Comparison of ENCODE assay signal across 23 cellular contexts in genomic region chr2:68879296-68879695, GRCh38. TPM values are rescaled to one million over a fixed set of nuclear protein-coding genes. Genes with fewer than 3 reads are reported as not detected.
"Had no signal": no experiment of that assay in that cellular context is flagged by ENCODE, and none has a peak within 500 bp of the region (broad histone marks: within the 10 kb centered on the region; RNA-seq: fewer than 3 reads in every experiment).

No MANE protein-coding gene starts in this region.

- H3K9me3 Mint-ChIP-seq: activated B cell treated with CpG ODN at 0.5 μM for 24 hours, nephron progenitor cell, T-cell had no signal

- H3K4me3 ChIP-seq: esophagus muscularis mucosa, lung, skin epidermis, tibial artery had no signal

- H3K9me3 ChIP-seq: esophagus muscularis mucosa, tibial artery had no signal

- H3K4me3 Mint-ChIP-seq: activated B cell treated with CpG ODN at 0.5 μM for 24 hours; activated CD8-positive, alpha-beta T cell treated with anti-CD3 and anti-CD28 coated beads, Interleukin-2, amount 10 ng/mL, durations not matched to agents 7 days and 5 days; nephron progenitor cell; T-cell had no signal

- H3K36me3 ChIP-seq: esophagus muscularis mucosa, tibial artery had no signal

- H3K36me3 Mint-ChIP-seq: T-cell had no signal

- H3K4me1 Mint-ChIP-seq: activated B cell treated with CpG ODN at 0.5 μM for 24 hours, nephron progenitor cell, T-cell had no signal

- H3K27ac Mint-ChIP-seq: activated B cell treated with CpG ODN at 0.5 μM for 24 hours; activated CD8-positive, alpha-beta T cell treated with anti-CD3 and anti-CD28 coated beads, Interleukin-2, amount 10 ng/mL, durations not matched to agents 7 days and 5 days; nephron progenitor cell; T-cell had no signal

- ATAC-seq: activated CD8-positive, alpha-beta T cell treated with anti-CD3 and anti-CD28 coated beads, Interleukin-2, amount 10 ng/mL, durations not matched to agents 7 days and 5 days; left lobe of liver; SK-N-SH treated with all-trans-retinoic acid at 6 μM for 48 hours; stimulated activated naive CD8-positive, alpha-beta T cell treated with anti-CD3 and anti-CD28 coated beads, Interleukin-15, Interleukin-2, amounts not matched to agents 100 U/mL and 50 U/mL, for 24 hours; T-cell had no signal

- FAIRE-seq: kidney, urothelium cell line had no signal

- DNase-seq: activated B cell treated with CpG ODN at 0.5 μM for 24 hours; activated CD4-positive, alpha-beta T cell treated with anti-CD3 and anti-CD28 coated beads for 48 hours; activated CD8-positive, alpha-beta T cell treated with anti-CD3 and anti-CD28 coated beads, Interleukin-2, amount 10 ng/mL, durations not matched to agents 7 days and 5 days; activated effector memory CD4-positive, alpha-beta T cell treated with anti-CD3 and anti-CD28 coated beads, Interleukin-2, amount 50 U/mL, for 16 hours; activated naive CD4-positive, alpha-beta T cell treated with anti-CD3 and anti-CD28 coated beads, Interleukin-2, amount 50 U/mL, for 16 hours; activated T-cell treated with anti-CD3 and anti-CD28 coated beads, Interleukin-2, amount 50 U/mL, for 48 hours; effector CD8-positive, alpha-beta T cell; hypothalamus; kidney; nephron progenitor cell; nucleus accumbens; posterior cingulate gyrus; stimulated activated naive CD8-positive, alpha-beta T cell treated with anti-CD3 and anti-CD28 coated beads, Interleukin-15, Interleukin-2, amounts not matched to agents 100 U/mL and 50 U/mL, for 24 hours; substantia nigra; T-cell; tibial artery had no signal

- H3K27ac ChIP-seq: esophagus muscularis mucosa, skin epidermis, tibial artery had no signal

- H3K4me1 ChIP-seq: esophagus muscularis mucosa, tibial artery had no signal

- H3K27me3 ChIP-seq: esophagus muscularis mucosa, tibial artery had no signal

RNA-seq across cellular contexts. Expression of gene BMP10, which starts 8.1 kb away (rescaled TPM):
- total RNA-seq: activated B cell treated with CpG ODN at 0.5 μM for 24 hours; activated CD8-positive, alpha-beta T cell treated with anti-CD3 and anti-CD28 coated beads, Interleukin-2, amount 10 ng/mL, durations not matched to agents 7 days and 5 days; esophagus muscularis mucosa; glomerular endothelial cell; kidney; T-cell had no signal
- polyA plus RNA-seq: lung had no signal
